ENCODE assay signal across 1 cellular context in the genomic region with DNA sequence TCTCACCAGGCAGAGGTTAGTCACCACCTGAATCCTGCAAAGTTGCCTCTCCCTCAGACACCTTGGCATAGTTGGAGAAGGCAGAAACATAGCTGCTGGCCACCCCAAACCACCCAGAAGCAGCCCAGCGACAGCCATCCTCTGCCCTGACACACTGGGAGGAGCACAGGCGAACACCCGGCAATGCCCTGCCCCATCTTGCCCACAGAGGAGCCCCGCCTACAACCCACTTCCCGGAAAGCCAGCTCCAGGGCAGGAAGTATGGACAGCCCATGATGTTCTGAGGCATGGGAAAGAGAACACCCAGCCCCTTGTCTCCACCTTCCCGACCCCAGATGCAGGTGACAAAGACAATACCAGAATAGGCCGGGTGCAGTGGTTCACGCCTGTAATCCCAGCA.
TF ChIP-seq lines count a peak whose summit lies in the region.

No MANE protein-coding gene starts in this region.

TF ChIP-seq in SK-N-SH treated with all-trans-retinoic acid at 6 μM for 48 hours, 23 proteins besides CTCF, POLR2A, EP300 and RAD21:
- TF ChIP-seq, protein P1, sequence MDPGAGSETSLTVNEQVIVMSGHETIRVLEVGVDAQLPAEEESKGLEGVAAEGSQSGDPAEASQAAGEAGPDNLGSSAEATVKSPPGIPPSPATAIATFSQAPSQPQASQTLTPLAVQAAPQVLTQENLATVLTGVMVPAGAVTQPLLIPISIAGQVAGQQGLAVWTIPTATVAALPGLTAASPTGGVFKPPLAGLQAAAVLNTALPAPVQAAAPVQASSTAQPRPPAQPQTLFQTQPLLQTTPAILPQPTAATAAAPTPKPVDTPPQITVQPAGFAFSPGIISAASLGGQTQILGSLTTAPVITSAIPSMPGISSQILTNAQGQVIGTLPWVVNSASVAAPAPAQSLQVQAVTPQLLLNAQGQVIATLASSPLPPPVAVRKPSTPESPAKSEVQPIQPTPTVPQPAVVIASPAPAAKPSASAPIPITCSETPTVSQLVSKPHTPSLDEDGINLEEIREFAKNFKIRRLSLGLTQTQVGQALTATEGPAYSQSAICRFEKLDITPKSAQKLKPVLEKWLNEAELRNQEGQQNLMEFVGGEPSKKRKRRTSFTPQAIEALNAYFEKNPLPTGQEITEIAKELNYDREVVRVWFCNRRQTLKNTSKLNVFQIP (CRISPR knock-in tag; IDR thresholded peaks at IDR 0.05; ENCODE audit: borderline replicate concordance, low read depth) = no peak
- TF ChIP-seq ZFP3 (CRISPR knock-in tag; IDR thresholded peaks at IDR 0.05) (no peak), ZNF70 (CRISPR knock-in tag; IDR thresholded peaks at IDR 0.05) (no peak), ZNF8 (CRISPR knock-in tag; IDR thresholded peaks at IDR 0.05) (no peak), SNAI2 (CRISPR knock-in tag; IDR thresholded peaks at IDR 0.05) (no peak)
